Comparison of ENCODE assay signal across 1 cellular context in genomic region chr1:200275415-200275814, GRCh38.
TF ChIP-seq lines count a peak whose summit lies in the region.

No MANE protein-coding gene starts in this region.

TF ChIP-seq in HepG2, 621 proteins besides CTCF, POLR2A, EP300 and RAD21 (continued from another document and continues in another):
- TF ChIP-seq FOXM1 (CRISPR knock-in tag; IDR thresholded peaks at IDR 0.05) (no peak), HNF4A (CRISPR knock-in tag; IDR thresholded peaks at IDR 0.05) (peak; percentile 88), MYPOP (CRISPR knock-in tag; IDR thresholded peaks at IDR 0.05) (0 out of 2 replicates have a peak, but pooled peaks have one; percentile 26), FOXJ3 (CRISPR knock-in tag; IDR thresholded peaks at IDR 0.05; ENCODE audit: borderline replicate concordance) (peak; percentile 75; the same call in 1 of the 2 replicates), ZBTB44 (CRISPR knock-in tag; IDR thresholded peaks at IDR 0.05) (no peak), ZNF672 (CRISPR knock-in tag; IDR thresholded peaks at IDR 0.05) (no peak), MIER3 (CRISPR knock-in tag; IDR thresholded peaks at IDR 0.05; ENCODE audit: borderline replicate concordance) (0 out of 2 replicates have a peak, but pooled peaks have one; percentile 35), PBX2 (CRISPR knock-in tag; IDR thresholded peaks at IDR 0.05) (no peak), JUN (CRISPR knock-in tag; IDR thresholded peaks at IDR 0.05) (no peak), BCL6 (CRISPR knock-in tag; IDR thresholded peaks at IDR 0.05) (peak; percentile 55), CBFB (CRISPR knock-in tag; IDR thresholded peaks at IDR 0.05) (no peak), ZNF7 (CRISPR knock-in tag; IDR thresholded peaks at IDR 0.05) (no peak), ZNF30 (CRISPR knock-in tag; IDR thresholded peaks at IDR 0.05) (no peak), ZNF362 (CRISPR knock-in tag; IDR thresholded peaks at IDR 0.05; ENCODE audit: borderline replicate concordance) (no peak), ZBTB39 (CRISPR knock-in tag; IDR thresholded peaks at IDR 0.05) (no peak), SALL2 (CRISPR knock-in tag; IDR thresholded peaks at IDR 0.05) (0 out of 2 replicates have a peak, but pooled peaks have one; percentile 17), PITX1 (CRISPR knock-in tag; IDR thresholded peaks at IDR 0.05) (peak; percentile 28; the same call in 1 of the 2 replicates), ZGPAT (CRISPR knock-in tag; IDR thresholded peaks at IDR 0.05) (peak; percentile 49; the same call in 1 of the 2 replicates), SOX5 (CRISPR knock-in tag; IDR thresholded peaks at IDR 0.05; ENCODE audit: borderline replicate concordance) (peak; percentile 65; the same call in 1 of the 2 replicates), MXD4 (CRISPR knock-in tag; IDR thresholded peaks at IDR 0.05) (no peak), ZFX (CRISPR knock-in tag; IDR thresholded peaks at IDR 0.05; ENCODE audit: low read depth) (0 out of 2 replicates have a peak, but pooled peaks have one; percentile 21), THRA (CRISPR knock-in tag; IDR thresholded peaks at IDR 0.05; ENCODE audit: borderline replicate concordance) (peak; percentile 70; the same call in 1 of the 2 replicates), PPARG (CRISPR knock-in tag; conservative IDR thresholded peaks at IDR 0.05) (peak; percentile 38), SNAPC4 (CRISPR knock-in tag; IDR thresholded peaks at IDR 0.05) (no peak), FOXP4 (CRISPR knock-in tag; IDR thresholded peaks at IDR 0.05) (peak; percentile 70), ZNF460 (CRISPR knock-in tag; IDR thresholded peaks at IDR 0.05; ENCODE audit: borderline replicate concordance) (no peak), ZNF343 (CRISPR knock-in tag; IDR thresholded peaks at IDR 0.05) (no peak), ZNF576 (CRISPR knock-in tag; IDR thresholded peaks at IDR 0.05) (no peak), ARHGAP35 (CRISPR knock-in tag; IDR thresholded peaks at IDR 0.05; ENCODE audit: borderline replicate concordance) (no peak), ATF6 (CRISPR knock-in tag; conservative IDR thresholded peaks at IDR 0.05) (no peak), NFATC3 (CRISPR knock-in tag; IDR thresholded peaks at IDR 0.05) (no peak), NFIC (IDR thresholded peaks at IDR 0.05; ENCODE audit: low read length) (peak; percentile 52; the same call in 1 of the 2 replicates), ZBTB25 (CRISPR knock-in tag; IDR thresholded peaks at IDR 0.05) (peak; percentile 35; the same call in 1 of the 2 replicates), FOXP1 (IDR thresholded peaks at IDR 0.05) (no peak), FOXP1 (CRISPR knock-in tag; IDR thresholded peaks at IDR 0.05) (peak; percentile 84), RXRB (CRISPR knock-in tag; IDR thresholded peaks at IDR 0.05; ENCODE audit: borderline replicate concordance) (peak; percentile 78)
